ENCODE assay signal across 8 cellular contexts in the genomic region with DNA sequence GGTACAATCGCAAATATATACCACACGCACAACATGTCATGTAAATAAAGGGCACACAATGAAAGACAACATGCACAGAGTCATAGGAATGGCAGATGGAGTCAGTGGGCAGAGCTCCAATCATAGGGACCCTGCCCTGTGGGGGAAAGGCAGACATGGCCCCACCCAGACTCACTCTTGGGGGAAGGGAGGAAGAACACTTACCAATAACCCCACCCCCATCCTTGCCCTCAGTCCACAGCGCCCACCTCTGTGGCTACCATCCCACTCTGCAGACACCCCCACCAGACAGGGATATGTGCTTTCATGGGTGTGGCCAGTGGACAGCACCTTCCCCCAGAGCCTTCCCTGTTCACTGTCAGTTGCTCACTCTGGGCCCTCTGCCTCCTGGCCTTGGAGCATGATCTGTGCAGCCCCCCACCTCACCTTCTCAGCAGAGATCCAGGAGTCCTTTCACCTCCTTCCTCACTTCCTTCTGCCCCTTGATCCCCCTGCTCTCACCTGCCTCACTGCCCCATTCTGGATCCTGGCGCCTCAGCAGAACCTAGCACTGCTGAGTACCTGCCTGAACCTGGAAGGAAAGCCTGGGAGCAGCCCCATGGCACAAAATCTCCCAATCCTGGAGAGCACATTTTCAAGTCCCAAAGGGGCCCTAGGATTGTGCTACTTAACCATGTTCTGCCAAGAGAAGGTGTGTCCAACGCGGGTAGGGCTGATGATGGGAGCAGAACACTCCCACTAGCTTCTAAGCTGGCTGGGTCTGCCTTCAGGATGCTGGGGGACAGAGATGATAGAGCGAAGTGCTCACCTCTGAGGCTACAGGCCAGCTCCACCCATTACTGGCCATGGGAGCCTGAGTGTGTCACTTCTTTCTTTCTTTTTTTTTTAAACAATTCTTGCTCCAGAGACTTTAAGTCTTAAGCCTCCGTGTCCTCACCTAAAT. TPM values are rescaled to one million over a fixed set of nuclear protein-coding genes. Genes with fewer than 3 reads are reported as not detected.
DNase-seq lines count a peak whose midpoint lies in the region; ATAC-seq and TF ChIP-seq lines count a peak whose summit lies in the region.

No MANE protein-coding gene starts in this region.

- no peaks in the 10 kb centered on the region for H4K20me1 ChIP-seq in MM.1S (ENCODE audit: insufficient read depth, low read length)

- DNase-seq in G401 (ENCODE audit: low spot score) (peak; percentile 13), MM.1S (no peak), nephron progenitor cell (no peak), body of pancreas (no peak), amniotic stem cell (lab: John Stamatoyannopoulos, UW) (no peak), HK-2 (ENCODE audit: unreplicated experiment) (no peak)

- H3K36me3 ChIP-seq in MM.1S (replicated peaks; ENCODE audit: insufficient read depth, low read length) (0 out of 2 replicates have a peak, but pooled peaks cover 3% of the 10 kb centered on the region), body of pancreas (replicated peaks in 1 of 2; ENCODE audit: insufficient read depth in 1 of 2, low read depth in 2 of 2) (no peaks in the 10 kb centered on the region)

- H3K27ac ChIP-seq in MM.1S (ENCODE audit: low read length) (peak overlapping the region; percentile 99), body of pancreas (no peak overlapping the region)

- no peaks in the 10 kb centered on the region for H3K9me3 Mint-ChIP-seq in activated naive CD8-positive, alpha-beta T cell (ENCODE audit: low read depth)
- H3K9me3 Mint-ChIP-seq in nephron progenitor cell: no peaks in the 10 kb centered on the region

- ATAC-seq in body of pancreas (no peak), GM18502 (IDR thresholded peaks at IDR 0.05; ENCODE audit: poor library complexity, unreplicated experiment) (no peak)

- H3K79me2 ChIP-seq in MM.1S (ENCODE audit: low read length): peaks cover 33% of the 10 kb centered on the region

- in situ Hi-C loops in G401 (cut with HindIII; ENCODE audit: low sequenced_read_pairs): no loop called here

- no peak for TF ChIP-seq POLR2A in body of pancreas (IDR thresholded peaks at IDR 0.05)

- peaks cover 58% of the 10 kb centered on the region for H3F3A ChIP-seq in MM.1S (ENCODE audit: insufficient read depth, low read length)

- WGBS in body of pancreas, 2 donors: 72 to 81% methylated on average over 8 of the region's 8 CpGs

- 0 out of 2 replicates have a peak overlapping the region, but pooled peaks have one; percentile 4 for H2AFZ ChIP-seq in MM.1S (ENCODE audit: low read length)

- H3K36me3 Mint-ChIP-seq in activated naive CD8-positive, alpha-beta T cell: peaks cover 8% of the 10 kb centered on the region
- H3K36me3 Mint-ChIP-seq in nephron progenitor cell (ENCODE audit: low read depth): peaks cover 6% of the 10 kb centered on the region

- peaks cover 79% of the 10 kb centered on the region for H3K4me1 Mint-ChIP-seq in activated naive CD8-positive, alpha-beta T cell (ENCODE audit: low read depth)
- H3K4me1 Mint-ChIP-seq in nephron progenitor cell: peaks cover 38% of the 10 kb centered on the region

- H3K27ac Mint-ChIP-seq in activated naive CD8-positive, alpha-beta T cell: peak overlapping the region; percentile 96
- H3K27ac Mint-ChIP-seq in nephron progenitor cell: no peak overlapping the region

- no peaks in the 10 kb centered on the region for H3K27me3 ChIP-seq in MM.1S (replicated peaks; ENCODE audit: insufficient read depth, low read length)
- no peaks in the 10 kb centered on the region for H3K27me3 ChIP-seq in body of pancreas

- H3K9me2 ChIP-seq in MM.1S (replicated peaks; ENCODE audit: insufficient read depth, low read length): no peaks in the 10 kb centered on the region

- H3K4me2 ChIP-seq in MM.1S (ENCODE audit: low read depth, low read length): peak overlapping the region; percentile 93

- H3K4me3 Mint-ChIP-seq in activated naive CD8-positive, alpha-beta T cell: peak overlapping the region; percentile 92
- H3K4me3 Mint-ChIP-seq in nephron progenitor cell: peak overlapping the region; percentile 87

- H3K4me1 ChIP-seq in MM.1S (ENCODE audit: low read length): peaks cover 61% of the 10 kb centered on the region
- peaks cover 19% of the 10 kb centered on the region for H3K4me1 ChIP-seq in body of pancreas

- intact Hi-C loops in body of pancreas (cut with DNase I): loop anchor here (5.0 kb wide), 1 partner anchor 49 kb away; a partner anchor contains a TSS

- H3K4me3 ChIP-seq in MM.1S (ENCODE audit: low read length) (peak overlapping the region; percentile 85), body of pancreas (no peak overlapping the region)

- H3K9ac ChIP-seq in MM.1S (ENCODE audit: low read length): peak overlapping the region; percentile 98

- TF ChIP-seq CTCF in MM.1S (IDR thresholded peaks at IDR 0.05; ENCODE audit: low read length) (no peak), nephron progenitor cell (IDR thresholded peaks at IDR 0.05) (no peak), body of pancreas (IDR thresholded peaks at IDR 0.05) (no peak)

- no peaks in the 10 kb centered on the region for H3K9me3 ChIP-seq in MM.1S (replicated peaks; ENCODE audit: insufficient read depth, low read length)
- H3K9me3 ChIP-seq in body of pancreas: no peaks in the 10 kb centered on the region

- H3K27me3 Mint-ChIP-seq in activated naive CD8-positive, alpha-beta T cell: no peaks in the 10 kb centered on the region
- peaks cover 39% of the 10 kb centered on the region for H3K27me3 Mint-ChIP-seq in nephron progenitor cell (ENCODE audit: low read depth, poor library complexity)

RNA-seq across cellular contexts. Expression of a gene that starts 1.5 kb away (rescaled TPM):
- 60.2 and 66.5 TPM in 2 replicates for total RNA-seq in G401 (2014; rRNA removed; shearing (Covaris generic))
- total RNA-seq in body of pancreas: 1 to 10 TPM; 5.4 to 6.9 TPM

RNA-seq across cellular contexts. Expression of a gene that starts 35.7 kb away (rescaled TPM):
- total RNA-seq in G401 (2014; rRNA removed; shearing (Covaris generic)): 21.5 and 27.9 TPM in 2 replicates
- total RNA-seq in body of pancreas: 10 to 100 TPM; 20.8 to 31.0 TPM

RNA-seq across cellular contexts. Expression of a gene that starts 48.1 kb away (rescaled TPM):
- 0.49 and 0.85 TPM in 2 replicates for total RNA-seq in G401 (2014; rRNA removed; shearing (Covaris generic))
- 1 to 10 TPM; 4.4 to 8.2 TPM for total RNA-seq in body of pancreas
